Comparison of ENCODE assay signal across 1 cellular context in the genomic region with DNA sequence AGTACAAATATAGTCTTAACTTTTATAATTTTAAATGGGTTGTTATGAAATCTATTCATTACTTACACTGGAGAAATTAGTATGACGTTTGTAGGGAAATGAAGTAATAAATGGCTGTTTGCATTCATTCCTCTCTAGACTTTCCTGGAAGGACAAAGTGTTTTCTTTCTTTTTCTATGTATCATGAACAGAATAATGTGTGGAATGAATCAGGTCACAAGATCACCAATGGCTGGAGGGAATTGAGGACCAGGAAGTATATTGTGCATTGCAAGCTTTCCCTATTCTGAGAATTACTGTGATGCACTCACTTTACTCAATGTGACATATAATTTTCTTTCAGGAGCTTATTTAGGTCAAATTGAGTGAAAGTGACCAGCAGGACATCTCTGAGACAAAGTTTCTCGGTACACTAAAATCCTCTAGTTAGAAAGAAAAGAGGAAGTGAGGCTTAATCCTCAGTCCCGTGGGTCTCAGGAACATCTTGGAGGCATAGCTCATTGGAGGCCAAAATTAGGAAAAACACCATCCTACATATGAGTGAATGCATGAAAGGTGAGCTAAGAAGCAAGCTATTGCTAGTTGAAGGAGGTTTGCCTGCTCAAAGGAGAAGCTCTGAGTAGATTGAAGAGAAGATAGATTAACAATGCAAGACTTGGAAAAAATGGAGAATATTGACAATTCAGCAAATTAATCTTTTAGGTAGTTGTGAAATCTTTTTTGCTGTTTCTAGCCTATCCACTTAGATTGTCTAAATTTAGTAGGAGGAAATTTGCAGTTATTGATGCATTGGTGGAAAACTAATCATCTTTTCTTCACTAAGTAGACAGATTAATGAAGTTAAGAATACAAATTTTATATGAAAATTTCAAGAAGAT.
TF ChIP-seq lines count a peak whose summit lies in the region.

No MANE protein-coding gene starts in this region.

TF ChIP-seq in IMR-90, 13 proteins besides CTCF, POLR2A, EP300 and RAD21:
- no peak for TF ChIP-seq CEBPB (IDR thresholded peaks at IDR 0.05; ENCODE audit: low read depth, low read length)
- no peak for TF ChIP-seq NFE2L2 (IDR thresholded peaks at IDR 0.05; ENCODE audit: low read depth, low read length)
- no peak for TF ChIP-seq MAFK (IDR thresholded peaks at IDR 0.05; ENCODE audit: low read depth, low read length)
- TF ChIP-seq MXI1 (IDR thresholded peaks at IDR 0.05; ENCODE audit: borderline replicate concordance, low read depth, low read length), result no peak
- TF ChIP-seq, protein P1, sequence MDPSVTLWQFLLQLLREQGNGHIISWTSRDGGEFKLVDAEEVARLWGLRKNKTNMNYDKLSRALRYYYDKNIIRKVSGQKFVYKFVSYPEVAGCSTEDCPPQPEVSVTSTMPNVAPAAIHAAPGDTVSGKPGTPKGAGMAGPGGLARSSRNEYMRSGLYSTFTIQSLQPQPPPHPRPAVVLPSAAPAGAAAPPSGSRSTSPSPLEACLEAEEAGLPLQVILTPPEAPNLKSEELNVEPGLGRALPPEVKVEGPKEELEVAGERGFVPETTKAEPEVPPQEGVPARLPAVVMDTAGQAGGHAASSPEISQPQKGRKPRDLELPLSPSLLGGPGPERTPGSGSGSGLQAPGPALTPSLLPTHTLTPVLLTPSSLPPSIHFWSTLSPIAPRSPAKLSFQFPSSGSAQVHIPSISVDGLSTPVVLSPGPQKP (IDR thresholded peaks at IDR 0.05; ENCODE audit: borderline replicate concordance, low read depth, low read length), result no peak
- TF ChIP-seq FOS (IDR thresholded peaks at IDR 0.05; ENCODE audit: low read depth, low read length), result no peak
- TF ChIP-seq MAZ (IDR thresholded peaks at IDR 0.05; ENCODE audit: borderline replicate concordance, low read depth, low read length), result no peak
- TF ChIP-seq SMC3 (IDR thresholded peaks at IDR 0.05; ENCODE audit: low read depth, low read length), result no peak
- TF ChIP-seq BHLHE40 (IDR thresholded peaks at IDR 0.05; ENCODE audit: low read depth, low read length), result no peak
- TF ChIP-seq CHD1 (IDR thresholded peaks at IDR 0.05; ENCODE audit: low read depth, low read length), result no peak
- TF ChIP-seq RFX5 (IDR thresholded peaks at IDR 0.05; ENCODE audit: low read depth, low read length), result no peak
- TF ChIP-seq RCOR1 (IDR thresholded peaks at IDR 0.05; ENCODE audit: insufficient replicate concordance, low read length), result no peak
- TF ChIP-seq, protein P2, sequence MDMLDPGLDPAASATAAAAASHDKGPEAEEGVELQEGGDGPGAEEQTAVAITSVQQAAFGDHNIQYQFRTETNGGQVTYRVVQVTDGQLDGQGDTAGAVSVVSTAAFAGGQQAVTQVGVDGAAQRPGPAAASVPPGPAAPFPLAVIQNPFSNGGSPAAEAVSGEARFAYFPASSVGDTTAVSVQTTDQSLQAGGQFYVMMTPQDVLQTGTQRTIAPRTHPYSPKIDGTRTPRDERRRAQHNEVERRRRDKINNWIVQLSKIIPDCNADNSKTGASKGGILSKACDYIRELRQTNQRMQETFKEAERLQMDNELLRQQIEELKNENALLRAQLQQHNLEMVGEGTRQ (IDR thresholded peaks at IDR 0.05; ENCODE audit: low read depth, low read length), result no peak
